Comparison of ENCODE assay signal across 16 cellular contexts in the genomic region with DNA sequence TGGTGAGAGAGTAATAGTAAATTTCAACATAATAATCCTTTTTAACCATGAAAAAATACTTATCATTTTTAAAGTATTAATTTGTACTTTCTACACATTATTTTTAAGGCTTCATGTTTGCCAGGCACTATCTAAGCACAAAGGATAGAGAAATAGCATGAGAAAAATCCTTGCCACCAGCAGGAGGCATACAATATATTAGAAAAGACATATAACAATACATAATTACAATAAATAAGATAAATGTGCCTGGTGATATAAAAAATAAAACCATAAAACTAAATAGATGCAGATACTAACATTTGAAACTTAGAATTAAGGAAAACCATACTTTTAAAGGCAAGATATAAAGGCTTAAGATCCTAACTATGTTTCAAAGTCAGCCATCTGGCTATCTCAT.
"Had no signal": no experiment of that assay in that cellular context is flagged by ENCODE, and none has a peak within 500 bp of the region (broad histone marks: within the 10 kb centered on the region; RNA-seq: fewer than 3 reads in every experiment).

No MANE protein-coding gene starts in this region.

- ATAC-seq: gastrocnemius medialis; stimulated activated naive CD8-positive, alpha-beta T cell treated with anti-CD3 and anti-CD28 coated beads, Interleukin-15, Interleukin-2, amounts not matched to agents 100 U/mL and 50 U/mL, for 24 hours had no signal

- H3K36me3 Mint-ChIP-seq: memory B cell; natural killer cell treated with Interleukin-12 subunit alpha and Interleukin-12 subunit beta and Interleukin-15 and Interleukin-18, amount 100 ng/mL, for 72 hours had no signal

- DNase-seq: activated B cell treated with CpG ODN at 0.5 μM for 24 hours; activated CD4-positive, alpha-beta T cell treated with anti-CD3 and anti-CD28 coated beads, Interleukin-2, amount 10 ng/mL, durations not matched to agents 7 days and 5 days; activated naive CD4-positive, alpha-beta T cell treated with anti-CD3 and anti-CD28 coated beads, Interleukin-2, amount 50 U/mL, for 16 hours; gastrocnemius medialis; left ventricle myocardium inferior; stimulated activated CD4-positive, alpha-beta T cell treated with anti-CD3 and anti-CD28 coated beads, Interleukin-4, amount 100 ng/mL, for 1 hour; stimulated activated CD8-positive, alpha-beta memory T cell treated with anti-CD3 and anti-CD28 coated beads, Interleukin-4, amount 100 ng/mL, for 48 hours; stimulated activated naive CD8-positive, alpha-beta T cell treated with anti-CD3 and anti-CD28 coated beads, Interleukin-15, Interleukin-2, amounts not matched to agents 100 U/mL and 50 U/mL, for 24 hours had no signal

- H3K9me3 Mint-ChIP-seq: activated T-helper 2 cell treated with anti-CD3 and anti-CD28 coated beads, Interferon-gamma antibody, Interleukin-2, Interleukin-4, amounts not matched to agents 10 μg/mL and 5 μg/mL and 100 μg/mL, durations not matched to agents 14 hours and 24 hours and 36 hours; T-helper 1 cell treated with Interleukin-12 subunit alpha and Interleukin-12 subunit beta and Interleukin-4 antibody, amounts not matched to agents 30 μg/mL and 1 μg/mL, for 36 hours had no signal

- H3K27ac Mint-ChIP-seq: activated B cell treated with CpG ODN at 0.5 μM for 24 hours; activated CD4-positive, alpha-beta T cell treated with anti-CD3 and anti-CD28 coated beads, Interleukin-2, amount 10 ng/mL, durations not matched to agents 7 days and 5 days; activated T-helper 2 cell treated with anti-CD3 and anti-CD28 coated beads, Interferon-gamma antibody, Interleukin-2, Interleukin-4, amounts not matched to agents 10 μg/mL and 5 μg/mL and 100 μg/mL, durations not matched to agents 14 hours and 24 hours and 36 hours; memory B cell; natural killer cell treated with Interleukin-12 subunit alpha and Interleukin-12 subunit beta and Interleukin-15 and Interleukin-18, amount 100 ng/mL, for 72 hours; T-helper 1 cell treated with Interleukin-12 subunit alpha and Interleukin-12 subunit beta and Interleukin-4 antibody, amounts not matched to agents 30 μg/mL and 1 μg/mL, for 36 hours had no signal

- H3K36me3 ChIP-seq: breast epithelium, gastrocnemius medialis, heart right ventricle, left ventricle myocardium inferior, thoracic aorta had no signal

- H3K4me3 ChIP-seq: breast epithelium, gastrocnemius medialis, heart right ventricle, left ventricle myocardium inferior, thoracic aorta had no signal

- FAIRE-seq: keratinocyte had no signal

- H3K4me1 Mint-ChIP-seq: activated B cell treated with CpG ODN at 0.5 μM for 24 hours; activated CD4-positive, alpha-beta T cell treated with anti-CD3 and anti-CD28 coated beads, Interleukin-2, amount 10 ng/mL, durations not matched to agents 7 days and 5 days; memory B cell had no signal

- H3K4me1 ChIP-seq: breast epithelium, gastrocnemius medialis had no signal

- H3K27ac ChIP-seq: breast epithelium, gastrocnemius medialis, heart right ventricle, left ventricle myocardium inferior, thoracic aorta had no signal

- H3K27me3 Mint-ChIP-seq: activated B cell treated with CpG ODN at 0.5 μM for 24 hours; activated CD4-positive, alpha-beta T cell treated with anti-CD3 and anti-CD28 coated beads, Interleukin-2, amount 10 ng/mL, durations not matched to agents 7 days and 5 days; memory B cell; natural killer cell treated with Interleukin-12 subunit alpha and Interleukin-12 subunit beta and Interleukin-15 and Interleukin-18, amount 100 ng/mL, for 72 hours had no signal

- H3K4me3 Mint-ChIP-seq: activated B cell treated with CpG ODN at 0.5 μM for 24 hours; activated CD4-positive, alpha-beta T cell treated with anti-CD3 and anti-CD28 coated beads, Interleukin-2, amount 10 ng/mL, durations not matched to agents 7 days and 5 days; memory B cell; natural killer cell treated with Interleukin-12 subunit alpha and Interleukin-12 subunit beta and Interleukin-15 and Interleukin-18, amount 100 ng/mL, for 72 hours; T-helper 1 cell treated with Interleukin-12 subunit alpha and Interleukin-12 subunit beta and Interleukin-4 antibody, amounts not matched to agents 30 μg/mL and 1 μg/mL, for 36 hours had no signal

- H3K9me3 ChIP-seq: breast epithelium, gastrocnemius medialis, thoracic aorta had no signal
